ENCODE assay signal across 9 cellular contexts in the genomic region with DNA sequence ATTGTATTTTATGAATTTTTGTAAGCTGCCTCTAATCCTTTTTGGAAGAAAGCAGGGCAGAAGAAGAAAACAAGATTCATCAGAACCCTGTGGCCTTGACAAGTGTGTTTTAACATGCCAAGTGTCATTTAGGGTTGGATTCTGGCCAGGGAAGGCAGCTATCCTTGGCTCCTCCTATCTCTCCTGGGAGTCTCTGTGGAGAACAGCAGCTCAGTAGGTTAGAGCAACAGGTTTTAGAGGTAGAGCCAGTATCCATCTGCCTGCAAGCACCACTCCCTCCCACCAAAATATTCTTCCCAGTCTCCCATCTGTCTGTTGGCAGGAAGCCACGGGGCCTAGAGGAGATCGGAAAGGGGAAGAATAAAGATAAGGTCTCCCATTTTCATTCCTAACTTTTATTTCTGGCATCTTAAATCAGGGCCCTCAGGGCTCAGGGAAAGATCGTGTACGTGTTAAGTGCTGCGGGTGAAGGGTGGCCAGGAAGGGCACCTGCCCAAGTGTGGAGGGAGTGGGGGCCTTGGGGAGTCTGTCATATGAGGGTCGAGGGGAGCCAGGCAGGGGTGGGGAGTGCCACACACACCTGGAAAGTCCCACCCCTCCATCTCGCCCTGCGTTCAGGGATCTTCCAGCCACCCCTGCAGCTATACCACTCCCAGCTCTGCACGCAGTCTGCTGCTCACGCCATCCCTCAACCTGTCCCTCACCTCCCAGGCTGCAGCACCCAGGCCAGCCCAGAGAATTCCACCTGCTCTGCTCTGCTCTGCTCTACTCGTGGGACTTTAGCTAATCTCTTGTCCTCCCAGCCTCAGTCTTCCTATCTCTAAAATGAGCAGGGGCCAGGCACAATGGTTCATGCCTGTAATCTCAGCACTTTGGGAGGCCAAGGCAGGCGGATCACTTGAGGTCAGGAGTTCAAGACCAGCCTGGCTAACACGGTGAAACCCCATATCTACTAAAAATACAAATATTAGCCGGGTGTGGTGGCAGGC. TPM values are rescaled to one million over a fixed set of nuclear protein-coding genes. Genes with fewer than 3 reads are reported as not detected.
A peak's percentile ranks its signal among the peaks of the same experiment; 100 is the strongest.
DNase-seq lines count a peak whose midpoint lies in the region; ATAC-seq and TF ChIP-seq lines count a peak whose summit lies in the region.
"Had no signal": no experiment of that assay in that cellular context is flagged by ENCODE, and none has a peak within 500 bp of the region (broad histone marks: within the 10 kb centered on the region; RNA-seq: fewer than 3 reads in every experiment).

No MANE protein-coding gene starts in this region.

- H3K4me3 ChIP-seq in mesodermal cell (ENCODE audit: extremely low read depth, insufficient read depth, low read length, poor library complexity, severe bottlenecking): no peak overlapping the region

- H3K27me3 Mint-ChIP-seq in CD4-positive, alpha-beta T cell: no peaks in the 10 kb centered on the region

- intact Hi-C loops in CD4-positive, alpha-beta T cell (cut with DNase I, micrococcal nuclease): no loop called here

- peak; percentile 28 for DNase-seq in AG08395 (ENCODE audit: low spot score)
- peak; percentile 59 to 81 for DNase-seq in NCI-H187 (lab: John Stamatoyannopoulos, UW)
- DNase-seq in caudate nucleus (lab: John Stamatoyannopoulos, UW): peak in 1 of 61 donors; percentile 94
- DNase-seq in activated naive CD4-positive, alpha-beta T cell treated with anti-CD3 and anti-CD28 coated beads, Interleukin-2, amount 50 U/mL, for 16 hours: no peak
- DNase-seq in CD4-positive, alpha-beta T cell: no peak
- DNase-seq: activated CD8-positive, alpha-beta memory T cell treated with anti-CD3 and anti-CD28 coated beads for 24 hours had no signal

- H3K27ac ChIP-seq in caudate nucleus (ENCODE audit: low read depth, low read length) (peak overlapping the region; percentile 67), mesodermal cell (ENCODE audit: low read depth, low read length, severe bottlenecking) (peak overlapping the region; percentile 16)
- H3K27ac ChIP-seq in CD4-positive, alpha-beta T cell (ENCODE audit: low read depth, low read length): no peak overlapping the region

- ATAC-seq in HG03159 (IDR thresholded peaks at IDR 0.05; ENCODE audit: unreplicated experiment) (no peak), HG03457 (IDR thresholded peaks at IDR 0.05; ENCODE audit: unreplicated experiment) (no peak)
- no peak for ATAC-seq in CD4-positive, alpha-beta T cell (ENCODE audit: poor library complexity)

- H3K36me3 ChIP-seq in mesodermal cell (ENCODE audit: control insufficient read depth, insufficient read depth, low read length): peaks cover 7% of the 10 kb centered on the region

- TF ChIP-seq CTCF in CD4-positive, alpha-beta T cell (IDR thresholded peaks at IDR 0.05): no peak

- H3K4me1 Mint-ChIP-seq in CD4-positive, alpha-beta T cell (ENCODE audit: low read depth): no peaks in the 10 kb centered on the region

- H3K9me3 Mint-ChIP-seq in CD4-positive, alpha-beta T cell: no peaks in the 10 kb centered on the region

- POLR2A ChIA-PET in CD4-positive, alpha-beta T cell (lab: Charles Lee): no interaction called here

- no peak overlapping the region for H3K4me3 Mint-ChIP-seq in CD4-positive, alpha-beta T cell

- H3K27ac Mint-ChIP-seq in CD4-positive, alpha-beta T cell: no peak overlapping the region

- H3K36me3 Mint-ChIP-seq in CD4-positive, alpha-beta T cell (ENCODE audit: low read depth): no peaks in the 10 kb centered on the region

- H3K4me1 ChIP-seq in mesodermal cell (ENCODE audit: control insufficient read depth, insufficient read depth, low read length, poor library complexity, severe bottlenecking): peaks cover 7% of the 10 kb centered on the region

- CTCF ChIA-PET in CD4-positive, alpha-beta T cell (lab: Charles Lee): no interaction called here

- WGBS in mesodermal cell (ENCODE audit: insufficient coverage in 2 of 2), 2 experiments: 75% methylated on average over 7 to 8 of the region's 14 CpGs

- H3K9me3 ChIP-seq in mesodermal cell (ENCODE audit: control insufficient read depth, low read length): no peaks in the 10 kb centered on the region
- no peaks in the 10 kb centered on the region for H3K9me3 ChIP-seq in CD4-positive, alpha-beta T cell (ENCODE audit: control insufficient read depth, low read length)

- H3K27me3 ChIP-seq in CD4-positive, alpha-beta T cell (ENCODE audit: control insufficient read depth, insufficient read depth, low read length): no peaks in the 10 kb centered on the region

RNA-seq across cellular contexts. Expression of a gene that starts 17.1 kb away (rescaled TPM):
- polyA plus RNA-seq in mesodermal cell (2013, experiment 1 of 2): not detected
- not detected for polyA plus RNA-seq in mesodermal cell (2013, experiment 2 of 2)
- not detected for total RNA-seq in CD4-positive, alpha-beta T cell

RNA-seq across cellular contexts. Expression of a gene that starts 33.0 kb away (rescaled TPM):
- 41.4 TPM for polyA plus RNA-seq in mesodermal cell (2013, experiment 1 of 2)
- polyA plus RNA-seq in mesodermal cell (2013, experiment 2 of 2): 35.7 TPM
- 1 to 10 TPM; 2.9 to 3.5 TPM for total RNA-seq in CD4-positive, alpha-beta T cell

Comparison
In these comparisons a context has a peak if more than half of its experiments do, and no peak if none do; other contexts are left out.
1. DNase-seq: peak in AG08395 (single experiment) and NCI-H187 (2 of 2); none in activated naive CD4-positive, alpha-beta T cell treated with anti-CD3 and anti-CD28 coated beads, Interleukin-2, amount 50 U/mL, for 16 hours (single experiment) and CD4-positive, alpha-beta T cell (0 of 10).